Comparison of ENCODE assay signal across 1 cellular context in genomic region chr2:128585706-128586105, GRCh38.
TF ChIP-seq lines count a peak whose summit lies in the region.

No MANE protein-coding gene starts in this region.

TF ChIP-seq in IMR-90, 13 proteins besides CTCF, POLR2A, EP300 and RAD21 (continued from another document):
- peak; percentile 98 for TF ChIP-seq FOS (IDR thresholded peaks at IDR 0.05; ENCODE audit: low read depth, low read length)
TF ChIP-seq in IMR-90: peak in this region for 3.
